ENCODE assay signal across 9 cellular contexts in genomic region chr1:33714421-33714820, GRCh38.
"Had no signal": no experiment of that assay in that cellular context is flagged by ENCODE, and none has a peak within 500 bp of the region (broad histone marks: within the 10 kb centered on the region; RNA-seq: fewer than 3 reads in every experiment).

No MANE protein-coding gene starts in this region.

- H3K4me3 Mint-ChIP-seq: HFFc6 had no signal

- H2AFZ ChIP-seq: GM23248 had no signal

- H3K4me1 ChIP-seq: HAP-1 had no signal

- H3K4me3 ChIP-seq: GM23248, HAP-1 had no signal

- FAIRE-seq: HTR-8/SVneo had no signal

- H3K27ac ChIP-seq: GM23248, HL-60 had no signal

- H3K36me3 ChIP-seq: HAP-1 had no signal

- DNase-seq: GM23248, GOT3, H7, HFFc6, IMR-90 had no signal

- H3K27ac Mint-ChIP-seq: HFFc6 had no signal

- H3K9me3 ChIP-seq: HAP-1 had no signal

- H3K9ac ChIP-seq: GM23248 had no signal

- ATAC-seq: HCT116 had no signal
